Comparison of ENCODE assay signal across 8 cellular contexts in the genomic region with DNA sequence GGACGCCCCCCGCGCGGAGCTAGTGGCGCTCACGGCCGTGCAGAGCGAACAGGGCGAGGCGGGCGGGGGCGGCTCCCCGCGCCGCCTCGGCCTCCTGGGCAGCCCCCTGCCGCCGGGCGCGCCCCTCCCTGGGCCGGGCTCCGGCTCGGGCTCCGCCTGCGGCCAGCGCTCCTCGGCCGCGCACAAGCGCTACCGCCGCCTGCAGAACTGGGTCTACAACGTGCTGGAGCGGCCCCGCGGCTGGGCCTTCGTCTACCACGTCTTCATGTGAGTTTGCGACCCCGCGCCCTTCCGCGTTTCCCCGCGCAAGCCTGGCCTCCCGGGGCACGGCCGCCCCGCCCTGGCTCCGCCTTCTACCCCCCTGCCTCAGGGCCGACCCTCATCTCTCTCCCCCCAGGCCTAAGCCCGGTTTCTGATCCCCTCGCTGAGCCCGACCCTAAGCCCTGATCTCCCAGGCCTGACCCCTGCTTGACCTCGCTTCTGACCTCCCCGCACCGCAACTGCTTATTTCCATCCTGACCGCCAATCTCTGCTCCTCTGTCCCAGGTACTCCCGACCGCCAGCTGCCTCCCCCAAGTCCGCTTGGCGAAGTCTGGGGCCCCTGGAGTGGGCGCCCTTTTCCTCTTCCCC. TPM values are rescaled to one million over a fixed set of nuclear protein-coding genes. Genes with fewer than 3 reads are reported as not detected.
A peak's percentile ranks its signal among the peaks of the same experiment; 100 is the strongest.
DNase-seq lines count a peak whose midpoint lies in the region; ATAC-seq lines count a peak whose summit lies in the region.

No MANE protein-coding gene starts in this region.

- peak overlapping the region; percentile 68 for H3K4me3 ChIP-seq in right cardiac atrium (ENCODE audit: low read length)

- DNase-seq in NCI-H2227 (lab: John Stamatoyannopoulos, UW; ENCODE audit: unreplicated experiment) (peak; percentile 39), NCI-H2227 treated with DMSO at 0.1 percent for 48 hours (lab: John Stamatoyannopoulos, UW) (no peak), right cardiac atrium (peak in 2 of 3 donors; percentile 69 to 70), OCI-M2 (lab: John Stamatoyannopoulos, UW; ENCODE audit: unreplicated experiment) (no peak), HK-2 (ENCODE audit: unreplicated experiment) (no peak)
- no peak for DNase-seq in activated CD4-positive, alpha-beta memory T cell treated with anti-CD3 and anti-CD28 coated beads for 36 hours
- no peak for DNase-seq in stimulated activated naive B cell treated with anti-CD40 and anti-IgM and Interleukin-4, amounts not matched to agents 10 μg/mL and 1 μg/mL and 100 μg/mL, for 72 hours

- H3K4me1 Mint-ChIP-seq in activated CD4-positive, alpha-beta memory T cell treated with anti-CD3 and anti-CD28 coated beads for 36 hours (ENCODE audit: low read depth), result peaks cover 7% of the 10 kb centered on the region
- H3K4me1 Mint-ChIP-seq in stimulated activated naive B cell treated with anti-CD40 and anti-IgM and Interleukin-4, amounts not matched to agents 10 μg/mL and 1 μg/mL and 100 μg/mL, for 72 hours, result peaks cover 13 to 32% of the 10 kb centered on the region in 2 donors

- H3K9me3 Mint-ChIP-seq in activated CD4-positive, alpha-beta memory T cell treated with anti-CD3 and anti-CD28 coated beads for 36 hours, result no peaks in the 10 kb centered on the region
- H3K9me3 Mint-ChIP-seq in stimulated activated naive B cell treated with anti-CD40 and anti-IgM and Interleukin-4, amounts not matched to agents 10 μg/mL and 1 μg/mL and 100 μg/mL, for 72 hours, result no peaks in the 10 kb centered on the region

- peak overlapping the region; percentile 25 for H3K4me3 Mint-ChIP-seq in activated CD4-positive, alpha-beta memory T cell treated with anti-CD3 and anti-CD28 coated beads for 36 hours
- peak overlapping the region; percentile 75 to 85 for H3K4me3 Mint-ChIP-seq in stimulated activated naive B cell treated with anti-CD40 and anti-IgM and Interleukin-4, amounts not matched to agents 10 μg/mL and 1 μg/mL and 100 μg/mL, for 72 hours

- peaks cover 10% of the 10 kb centered on the region for H3K4me1 ChIP-seq in right cardiac atrium (ENCODE audit: control insufficient read depth, insufficient read depth, low read length)

- intact Hi-C loops in activated CD4-positive, alpha-beta memory T cell treated with anti-CD3 and anti-CD28 coated beads for 36 hours (cut with micrococcal nuclease), result no loop called here
- intact Hi-C loops in right cardiac atrium (cut with DNase I), result no loop called here

- no peak overlapping the region for H3K27ac ChIP-seq in right cardiac atrium (ENCODE audit: low read length)

- POLR2A ChIA-PET in activated CD4-positive, alpha-beta memory T cell treated with anti-CD3 and anti-CD28 coated beads for 36 hours (lab: Charles Lee), result no interaction called here

- peaks cover 30% of the 10 kb centered on the region for H3K27me3 Mint-ChIP-seq in activated CD4-positive, alpha-beta memory T cell treated with anti-CD3 and anti-CD28 coated beads for 36 hours
- peaks cover 45 to 52% of the 10 kb centered on the region in 2 donors for H3K27me3 Mint-ChIP-seq in stimulated activated naive B cell treated with anti-CD40 and anti-IgM and Interleukin-4, amounts not matched to agents 10 μg/mL and 1 μg/mL and 100 μg/mL, for 72 hours

- no peak overlapping the region for H3K27ac Mint-ChIP-seq in activated CD4-positive, alpha-beta memory T cell treated with anti-CD3 and anti-CD28 coated beads for 36 hours
- peak overlapping the region; percentile 77 for H3K27ac Mint-ChIP-seq in stimulated activated naive B cell treated with anti-CD40 and anti-IgM and Interleukin-4, amounts not matched to agents 10 μg/mL and 1 μg/mL and 100 μg/mL, for 72 hours

- CTCF ChIA-PET in activated CD4-positive, alpha-beta memory T cell treated with anti-CD3 and anti-CD28 coated beads for 36 hours (lab: Charles Lee), result interaction anchor here (1.0 kb wide), 1 partner anchor 69 kb away, joined by 4 read pairs; no protein-coding TSS in a partner anchor

- H3K27me3 ChIP-seq in right cardiac atrium (ENCODE audit: control insufficient read depth, insufficient read depth), result no peaks in the 10 kb centered on the region

- H3K9me3 ChIP-seq in right cardiac atrium (ENCODE audit: control insufficient read depth, low read length), result no peaks in the 10 kb centered on the region

- ATAC-seq in right cardiac atrium (peak in 1 of 2 donors; percentile 8), GM18517 (IDR thresholded peaks at IDR 0.05; ENCODE audit: unreplicated experiment) (no peak)
- peak; percentile 29 to 39 for ATAC-seq in stimulated activated naive B cell treated with anti-CD40 and anti-IgM and Interleukin-4, amounts not matched to agents 10 μg/mL and 1 μg/mL and 100 μg/mL, for 72 hours (replicated peaks)

- WGBS in right cardiac atrium, result 19% methylated on average over 63 of the region's 63 CpGs

- H3K36me3 Mint-ChIP-seq in activated CD4-positive, alpha-beta memory T cell treated with anti-CD3 and anti-CD28 coated beads for 36 hours, result no peaks in the 10 kb centered on the region
- H3K36me3 Mint-ChIP-seq in stimulated activated naive B cell treated with anti-CD40 and anti-IgM and Interleukin-4, amounts not matched to agents 10 μg/mL and 1 μg/mL and 100 μg/mL, for 72 hours, result peaks cover 4 to 17% of the 10 kb centered on the region in 2 donors

RNA-seq across cellular contexts. Expression of a gene that starts 0.7 kb away (rescaled TPM):
- under 1 TPM; 0.45 to 0.53 TPM for total RNA-seq in activated CD4-positive, alpha-beta memory T cell treated with anti-CD3 and anti-CD28 coated beads for 36 hours
- 1 to 10 TPM in 2 of 4 donors, under 1 TPM in 2; 0.71 to 1.8 (median 1.00) TPM for total RNA-seq in right cardiac atrium
- 0.88 TPM for polyA plus RNA-seq in right cardiac atrium

Comparison
In these comparisons a context has a peak if more than half of its experiments do, and no peak if none do; other contexts are left out.
1. DNase-seq: peak in NCI-H2227 (single experiment) and right cardiac atrium (2 of 3); none in NCI-H2227 treated with DMSO at 0.1 percent for 48 hours (single experiment), activated CD4-positive, alpha-beta memory T cell treated with anti-CD3 and anti-CD28 coated beads for 36 hours (single experiment), stimulated activated naive B cell treated with anti-CD40 and anti-IgM and Interleukin-4, amounts not matched to agents 10 μg/mL and 1 μg/mL and 100 μg/mL, for 72 hours (single experiment), OCI-M2 (single experiment) and HK-2 (single experiment).